2 cellular contexts compared by ENCODE assay signal in the genomic region with DNA sequence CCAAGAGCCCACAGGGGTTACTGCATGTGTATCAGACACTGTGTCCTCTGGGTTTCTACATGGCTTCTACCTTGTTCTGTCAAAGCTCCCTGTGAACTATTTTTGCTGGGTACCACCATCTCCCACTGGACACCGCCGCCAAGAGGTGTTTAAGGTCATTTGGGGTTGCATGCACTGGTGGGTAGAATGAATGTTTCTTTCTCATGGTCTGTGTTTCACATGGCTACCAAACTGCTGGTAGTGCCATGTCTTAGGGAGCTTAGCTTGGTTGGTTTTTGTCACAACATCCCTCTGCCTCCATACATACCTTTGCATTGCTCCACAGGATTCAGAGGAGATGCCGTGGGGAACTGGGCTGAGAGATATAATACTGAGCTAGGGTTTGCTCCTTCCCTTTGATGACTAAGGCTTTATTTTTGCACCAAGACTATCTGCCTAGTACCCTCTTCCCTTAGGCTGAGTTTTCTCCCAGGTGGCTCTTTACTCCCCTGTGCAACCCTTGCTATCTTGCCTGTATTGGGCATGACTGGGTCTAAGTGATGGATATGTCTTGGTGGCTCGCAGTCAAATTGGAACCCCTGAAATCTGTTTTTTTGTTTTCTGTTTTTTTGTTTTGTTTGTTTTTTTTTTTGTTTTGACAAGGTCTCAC.
TF ChIP-seq lines count a peak whose summit lies in the region.

No MANE protein-coding gene starts in this region.

TF ChIP-seq in GM23338, 12 proteins besides CTCF, POLR2A, EP300 and RAD21:
- TF ChIP-seq POLR2AphosphoS5 (IDR thresholded peaks at IDR 0.05; ENCODE audit: low read depth) = peak; percentile 88
- TF ChIP-seq NANOG (IDR thresholded peaks at IDR 0.05; ENCODE audit: borderline replicate concordance) = no peak
- no peak for TF ChIP-seq JUNB (IDR thresholded peaks at IDR 0.05; ENCODE audit: unreplicated experiment)

TF ChIP-seq in IMR-90, 13 proteins besides CTCF, POLR2A, EP300 and RAD21:
- TF ChIP-seq BHLHE40 (IDR thresholded peaks at IDR 0.05; ENCODE audit: low read depth, low read length) = no peak
- TF ChIP-seq NFE2L2 (IDR thresholded peaks at IDR 0.05; ENCODE audit: low read depth, low read length) = no peak
- no peak for TF ChIP-seq MAFK (IDR thresholded peaks at IDR 0.05; ENCODE audit: low read depth, low read length)
- TF ChIP-seq, protein P1, sequence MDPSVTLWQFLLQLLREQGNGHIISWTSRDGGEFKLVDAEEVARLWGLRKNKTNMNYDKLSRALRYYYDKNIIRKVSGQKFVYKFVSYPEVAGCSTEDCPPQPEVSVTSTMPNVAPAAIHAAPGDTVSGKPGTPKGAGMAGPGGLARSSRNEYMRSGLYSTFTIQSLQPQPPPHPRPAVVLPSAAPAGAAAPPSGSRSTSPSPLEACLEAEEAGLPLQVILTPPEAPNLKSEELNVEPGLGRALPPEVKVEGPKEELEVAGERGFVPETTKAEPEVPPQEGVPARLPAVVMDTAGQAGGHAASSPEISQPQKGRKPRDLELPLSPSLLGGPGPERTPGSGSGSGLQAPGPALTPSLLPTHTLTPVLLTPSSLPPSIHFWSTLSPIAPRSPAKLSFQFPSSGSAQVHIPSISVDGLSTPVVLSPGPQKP (IDR thresholded peaks at IDR 0.05; ENCODE audit: borderline replicate concordance, low read depth, low read length) = no peak
